17 cellular contexts compared by ENCODE assay signal in the genomic region with DNA sequence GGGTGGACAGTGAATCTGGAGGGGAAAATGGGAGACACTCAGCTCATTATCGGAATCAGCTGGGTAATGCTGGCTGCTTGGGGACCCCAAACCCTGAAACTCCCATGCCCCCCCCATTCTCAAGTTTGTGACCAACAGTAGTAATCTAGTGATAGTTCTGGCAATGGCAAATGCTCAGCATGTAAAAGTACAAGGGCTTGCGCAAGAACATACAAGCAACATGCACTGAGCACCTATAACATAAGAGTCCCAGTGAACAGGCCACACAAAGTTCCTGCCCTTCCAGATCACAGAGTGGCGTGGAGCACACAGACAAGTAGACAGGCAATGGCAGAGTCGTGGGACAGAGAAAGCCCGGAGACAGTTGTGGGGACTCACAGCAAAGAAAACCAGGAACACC.
DNase-seq lines count a peak whose midpoint lies in the region; ATAC-seq, FAIRE-seq and TF ChIP-seq lines count a peak whose summit lies in the region.
"Had no signal": no experiment of that assay in that cellular context is flagged by ENCODE, and none has a peak within 500 bp of the region (broad histone marks: within the 10 kb centered on the region; RNA-seq: fewer than 3 reads in every experiment).

No MANE protein-coding gene starts in this region.

- no peak overlapping the region for H3K4me3 ChIP-seq in breast epithelium
- H3K4me3 ChIP-seq in GM23338 = no peak overlapping the region
- H3K4me3 ChIP-seq in WERI-Rb-1 (ENCODE audit: low read depth, low read length) = no peak overlapping the region
- no peak overlapping the region for H3K4me3 ChIP-seq in psoas muscle
- H3K4me3 ChIP-seq: HAP-1 had no signal

- POLR2A ChIA-PET in MCF 10A (lab: Yijun Ruan, JAX) = interaction anchor here (0.6 kb wide), 1 partner anchor 19 kb away, joined by 3 read pairs; no protein-coding TSS in a partner anchor

- H3F3A ChIP-seq in GM23338 (replicated peaks; ENCODE audit: low read depth) = no peaks in the 10 kb centered on the region

- H3K9me2 ChIP-seq in GM23338 (ENCODE audit: insufficient read depth) = no peaks in the 10 kb centered on the region

- peaks cover 44% of the 10 kb centered on the region for H3K27me3 Mint-ChIP-seq in MCF 10A (ENCODE audit: insufficient read depth, unreplicated experiment)
- H3K27me3 Mint-ChIP-seq in GM23338 (ENCODE audit: insufficient read depth, low read depth, poor library complexity) = peaks cover 4% of the 10 kb centered on the region
- no peaks in the 10 kb centered on the region for H3K27me3 Mint-ChIP-seq in mesothelial cell of epicardium (ENCODE audit: low read depth)

- no peak for TF ChIP-seq POLR2A in breast epithelium (IDR thresholded peaks at IDR 0.05)

- CTCF ChIA-PET in MCF 10A (lab: Yijun Ruan, JAX) = interaction anchor here (0.6 to 1.9 kb wide), 8 partner anchors 8 to 1952 kb away, joined by 3 to 6 read pairs (median 4); no protein-coding TSS in a partner anchor

- TF ChIP-seq CTCF in breast epithelium (IDR thresholded peaks at IDR 0.05) (no peak), MCF 10A (IDR thresholded peaks at IDR 0.05; ENCODE audit: unreplicated experiment) (no peak), GM23338 (conservative IDR thresholded peaks at IDR 0.05; ENCODE audit: low read depth in 2 of 2) (no peak), WERI-Rb-1 (IDR thresholded peaks at IDR 0.05; ENCODE audit: low read depth, low read length) (no peak), psoas muscle (IDR thresholded peaks at IDR 0.05) (no peak), mesothelial cell of epicardium (IDR thresholded peaks at IDR 0.05; ENCODE audit: unreplicated experiment) (no peak)

- H2AFZ ChIP-seq in GM23338 = 0 out of 2 replicates have a peak overlapping the region, but pooled peaks have one; percentile 61

- no peak overlapping the region for H3K4me2 ChIP-seq in GM23338
- H3K4me2 ChIP-seq: KMS-11 had no signal

- H3K4me3 Mint-ChIP-seq in MCF 10A (ENCODE audit: unreplicated experiment) (no peak overlapping the region), GM23338 (no peak overlapping the region), mesothelial cell of epicardium (no peak overlapping the region)

- H3K27me3 ChIP-seq in breast epithelium (no peaks in the 10 kb centered on the region), GM23338 (ENCODE audit: insufficient read depth) (no peaks in the 10 kb centered on the region), WERI-Rb-1 (ENCODE audit: insufficient read depth, low read depth, severe bottlenecking) (no peaks in the 10 kb centered on the region), psoas muscle (ENCODE audit: insufficient read depth in 3 of 3, low read length in 2 of 3) (no peaks in the 10 kb centered on the region)

- intact Hi-C loops in breast epithelium (cut with DNase I; ENCODE audit: low total_unique reads) = no loop called here
- intact Hi-C loops in MCF 10A (cut with micrococcal nuclease) = no loop called here
- intact Hi-C loops in psoas muscle (cut with DNase I) = no loop called here

- H3K9me3 ChIP-seq in breast epithelium (no peaks in the 10 kb centered on the region), WERI-Rb-1 (ENCODE audit: severe bottlenecking) (no peaks in the 10 kb centered on the region), psoas muscle (no peaks in the 10 kb centered on the region)
- H3K9me3 ChIP-seq: HAP-1 had no signal

- FAIRE-seq in urothelium cell line (lab: Jason Lieb, UNC) = no peak

- H3K36me3 ChIP-seq in breast epithelium = no peaks in the 10 kb centered on the region
- no peaks in the 10 kb centered on the region for H3K36me3 ChIP-seq in GM23338 (ENCODE audit: insufficient read depth)
- H3K36me3 ChIP-seq in WERI-Rb-1 = no peaks in the 10 kb centered on the region
- no peaks in the 10 kb centered on the region for H3K36me3 ChIP-seq in psoas muscle (ENCODE audit: insufficient read depth in 1 of 2, low read depth in 1 of 2)
- H3K36me3 ChIP-seq: HAP-1 had no signal

- H3K27ac ChIP-seq in breast epithelium (peak overlapping the region; percentile 79 to 89), GM23338 (ENCODE audit: low read depth) (no peak overlapping the region), WERI-Rb-1 (peak overlapping the region; percentile 73; the same call in 1 of the 2 replicates), psoas muscle (peak overlapping the region; percentile 82)
- H3K27ac ChIP-seq: KMS-11 had no signal

- WGBS in psoas muscle, 3 donors = 56 to 68% (median 60%) methylated on average over 5 of the region's 5 CpGs

- H3K4me1 ChIP-seq in breast epithelium = no peaks in the 10 kb centered on the region
- H3K4me1 ChIP-seq in GM23338 (ENCODE audit: insufficient read depth) = peaks cover 22% of the 10 kb centered on the region
- peaks cover 36% of the 10 kb centered on the region for H3K4me1 ChIP-seq in psoas muscle
- H3K4me1 ChIP-seq: HAP-1 had no signal

- no peaks in the 10 kb centered on the region for H3K36me3 Mint-ChIP-seq in MCF 10A (ENCODE audit: insufficient read depth, unreplicated experiment)
- no peaks in the 10 kb centered on the region for H3K36me3 Mint-ChIP-seq in GM23338 (ENCODE audit: low read depth)
- no peaks in the 10 kb centered on the region for H3K36me3 Mint-ChIP-seq in mesothelial cell of epicardium

- no peaks in the 10 kb centered on the region for H3K9me3 Mint-ChIP-seq in MCF 10A (ENCODE audit: unreplicated experiment)
- H3K9me3 Mint-ChIP-seq in GM23338 = no peaks in the 10 kb centered on the region
- H3K9me3 Mint-ChIP-seq in mesothelial cell of epicardium = peaks cover 4% of the 10 kb centered on the region

- H4K20me1 ChIP-seq in GM23338 (replicated peaks; ENCODE audit: insufficient read depth) = no peaks in the 10 kb centered on the region

- no TSS peak for BruUV-seq in MCF 10A (replicated peaks; lab: Mats Ljungman, UMichigan)

- H3K27ac Mint-ChIP-seq in MCF 10A (ENCODE audit: low read depth, unreplicated experiment) (no peak overlapping the region), GM23338 (no peak overlapping the region), mesothelial cell of epicardium (no peak overlapping the region)

- DNase-seq in breast epithelium (ENCODE audit: low spot score in 2 of 2) (no peak), MCF 10A (ENCODE audit: unreplicated experiment) (no peak), GM23338 (ENCODE audit: low spot score) (no peak), WERI-Rb-1 (no peak), psoas muscle (no peak), urothelium cell line (ENCODE audit: low spot score) (no peak), mesothelial cell of epicardium (ENCODE audit: low spot score in 2 of 2, unreplicated experiment in 2 of 2) (no peak)
- DNase-seq: COR-L47, DMS79, NCI-H1105, NCI-H1694, NCI-H2107, NCI-H446 treated with DMSO at 0.1 percent for 48 hours, NCI-H748 treated with DMSO at 0.1 percent for 48 hours, OCI-M1 had no signal

- H3K4me1 Mint-ChIP-seq in MCF 10A (ENCODE audit: insufficient read depth, unreplicated experiment) (no peaks in the 10 kb centered on the region), GM23338 (peaks cover 31% of the 10 kb centered on the region), mesothelial cell of epicardium (peaks cover 31% of the 10 kb centered on the region)

- ATAC-seq in GM23338 (no peak), psoas muscle (peak in 1 of 4 donors; percentile 3)

- no peaks in the 10 kb centered on the region for H3K79me2 ChIP-seq in GM23338 (replicated peaks; ENCODE audit: insufficient read depth)

TF ChIP-seq in GM23338, 12 proteins besides CTCF, POLR2A, EP300 and RAD21:
- TF ChIP-seq, protein P1, sequence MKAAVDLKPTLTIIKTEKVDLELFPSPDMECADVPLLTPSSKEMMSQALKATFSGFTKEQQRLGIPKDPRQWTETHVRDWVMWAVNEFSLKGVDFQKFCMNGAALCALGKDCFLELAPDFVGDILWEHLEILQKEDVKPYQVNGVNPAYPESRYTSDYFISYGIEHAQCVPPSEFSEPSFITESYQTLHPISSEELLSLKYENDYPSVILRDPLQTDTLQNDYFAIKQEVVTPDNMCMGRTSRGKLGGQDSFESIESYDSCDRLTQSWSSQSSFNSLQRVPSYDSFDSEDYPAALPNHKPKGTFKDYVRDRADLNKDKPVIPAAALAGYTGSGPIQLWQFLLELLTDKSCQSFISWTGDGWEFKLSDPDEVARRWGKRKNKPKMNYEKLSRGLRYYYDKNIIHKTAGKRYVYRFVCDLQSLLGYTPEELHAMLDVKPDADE (IDR thresholded peaks at IDR 0.05) = no peak
- TF ChIP-seq EZH2phosphoT487 (IDR thresholded peaks at IDR 0.05; ENCODE audit: unreplicated experiment) (no peak), EZH2 (IDR thresholded peaks at IDR 0.05; ENCODE audit: low read depth, unreplicated experiment) (no peak), STAT1 (IDR thresholded peaks at IDR 0.05; ENCODE audit: unreplicated experiment) (no peak), NANOG (IDR thresholded peaks at IDR 0.05; ENCODE audit: borderline replicate concordance) (no peak), JUNB (IDR thresholded peaks at IDR 0.05; ENCODE audit: unreplicated experiment) (no peak), POLR2AphosphoS5 (IDR thresholded peaks at IDR 0.05; ENCODE audit: low read depth) (no peak)
- TF ChIP-seq, protein P2, sequence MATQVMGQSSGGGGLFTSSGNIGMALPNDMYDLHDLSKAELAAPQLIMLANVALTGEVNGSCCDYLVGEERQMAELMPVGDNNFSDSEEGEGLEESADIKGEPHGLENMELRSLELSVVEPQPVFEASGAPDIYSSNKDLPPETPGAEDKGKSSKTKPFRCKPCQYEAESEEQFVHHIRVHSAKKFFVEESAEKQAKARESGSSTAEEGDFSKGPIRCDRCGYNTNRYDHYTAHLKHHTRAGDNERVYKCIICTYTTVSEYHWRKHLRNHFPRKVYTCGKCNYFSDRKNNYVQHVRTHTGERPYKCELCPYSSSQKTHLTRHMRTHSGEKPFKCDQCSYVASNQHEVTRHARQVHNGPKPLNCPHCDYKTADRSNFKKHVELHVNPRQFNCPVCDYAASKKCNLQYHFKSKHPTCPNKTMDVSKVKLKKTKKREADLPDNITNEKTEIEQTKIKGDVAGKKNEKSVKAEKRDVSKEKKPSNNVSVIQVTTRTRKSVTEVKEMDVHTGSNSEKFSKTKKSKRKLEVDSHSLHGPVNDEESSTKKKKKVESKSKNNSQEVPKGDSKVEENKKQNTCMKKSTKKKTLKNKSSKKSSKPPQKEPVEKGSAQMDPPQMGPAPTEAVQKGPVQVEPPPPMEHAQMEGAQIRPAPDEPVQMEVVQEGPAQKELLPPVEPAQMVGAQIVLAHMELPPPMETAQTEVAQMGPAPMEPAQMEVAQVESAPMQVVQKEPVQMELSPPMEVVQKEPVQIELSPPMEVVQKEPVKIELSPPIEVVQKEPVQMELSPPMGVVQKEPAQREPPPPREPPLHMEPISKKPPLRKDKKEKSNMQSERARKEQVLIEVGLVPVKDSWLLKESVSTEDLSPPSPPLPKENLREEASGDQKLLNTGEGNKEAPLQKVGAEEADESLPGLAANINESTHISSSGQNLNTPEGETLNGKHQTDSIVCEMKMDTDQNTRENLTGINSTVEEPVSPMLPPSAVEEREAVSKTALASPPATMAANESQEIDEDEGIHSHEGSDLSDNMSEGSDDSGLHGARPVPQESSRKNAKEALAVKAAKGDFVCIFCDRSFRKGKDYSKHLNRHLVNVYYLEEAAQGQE (IDR thresholded peaks at IDR 0.05; ENCODE audit: unreplicated experiment) = no peak
